ENCODE assay signal across 11 cellular contexts in genomic region chr2:111972955-111973565, GRCh38.
DNase-seq lines count a peak whose midpoint lies in the region; ATAC-seq, FAIRE-seq and TF ChIP-seq lines count a peak whose summit lies in the region.
"Had no signal": no experiment of that assay in that cellular context is flagged by ENCODE, and none has a peak within 500 bp of the region (broad histone marks: within the 10 kb centered on the region; RNA-seq: fewer than 3 reads in every experiment).

No MANE protein-coding gene starts in this region.

- SMC1A ChIA-PET in GM12878 (lab: Charles Lee; ENCODE audit: uncharacterized antibody, unreplicated experiment) = interaction anchor here (1.2 to 1.7 kb wide), 4 partner anchors 10 to 33 kb away, joined by 3 to 5 read pairs (median 3); no protein-coding TSS in a partner anchor

- H3K9me3 ChIP-seq in GM12878 (replicated peaks; ENCODE audit: control insufficient read depth, insufficient read depth, low read length) (no peaks in the 10 kb centered on the region; the same call in 2 of the 3 replicates), tibial artery (no peaks in the 10 kb centered on the region)

- peak overlapping the region; percentile 50 for H3K4me2 ChIP-seq in GM12878 (ENCODE audit: control insufficient read depth, insufficient read depth)

- H2AFZ ChIP-seq in GM12878 (ENCODE audit: control insufficient read depth, low read depth, low read length) = peak overlapping the region; percentile 80

- in situ Hi-C loops in GM12878 (cut with MboI) = no loop called here

- TF ChIP-seq RAD21 in GM12878 (IDR thresholded peaks at IDR 0.05; ENCODE audit: insufficient read depth, low read depth, low read length) = no peak

- 22% methylated on average over 7 of the region's 8 CpGs for WGBS in GM12878 (ENCODE audit: insufficient coverage, insufficient replicate concordance, low lambda C conversion rate, missing lambda C conversion rate)

- no peak overlapping the region for H3K9ac ChIP-seq in GM12878 (ENCODE audit: control insufficient read depth, insufficient read depth, low read length)

- ATAC-seq in GM12878 (peak; percentile 54), left colon (peak; percentile 79), GM21528 (IDR thresholded peaks at IDR 0.05; ENCODE audit: low FRiP score, unreplicated experiment) (no peak), GM18498 (IDR thresholded peaks at IDR 0.05; ENCODE audit: unreplicated experiment) (no peak)

- H4K20me1 ChIP-seq in GM12878 (ENCODE audit: control insufficient read depth, insufficient read depth) = no peaks in the 10 kb centered on the region

- H3K4me3 ChIP-seq in GM12878 (no peak overlapping the region), tibial artery (peak overlapping the region; percentile 23 to 29)
- H3K4me3 ChIP-seq: esophagus muscularis mucosa had no signal

- no peak for TF ChIP-seq EP300 in GM12878 (IDR thresholded peaks at IDR 0.05; ENCODE audit: borderline replicate concordance in 1 of 2, control insufficient read depth in 1 of 2, low read depth in 2 of 2, low read length in 2 of 2)

- no TSS peak for BruUV-seq in GM12878 (replicated peaks; lab: Mats Ljungman, UMichigan)

- CTCF ChIA-PET in GM12878 (lab: Yijun Ruan, JAX) = no interaction called here

- H3K36me3 ChIP-seq in GM12878 (ENCODE audit: control insufficient read depth in 2 of 2, insufficient read depth in 2 of 2, low read length in 1 of 2) (no peaks in the 10 kb centered on the region), tibial artery (peaks cover 11 to 36% (median 18%) of the 10 kb centered on the region in 3 donors)

- no peaks in the 10 kb centered on the region for H3K79me2 ChIP-seq in GM12878 (ENCODE audit: control insufficient read depth, insufficient read depth, low read length)

- intact Hi-C loops in GM12878 (cut with micrococcal nuclease; ENCODE audit: unreplicated experiment) (no loop called here), left colon (cut with DNase I, micrococcal nuclease) (no loop called here), tibial artery (cut with DNase I; ENCODE audit: low total_unique reads) (no loop called here)

- DNase-seq in HK-2 (ENCODE audit: unreplicated experiment) (peak; percentile 22), GM12878 (ENCODE audit: low read depth, low spot score) (peak; percentile 3), left colon (peak in 1 of 2 donors; percentile 27), tibial artery (peak in 1 of 2 donors; percentile 73)
- DNase-seq in activated CD4-positive, alpha-beta T cell treated with anti-CD3 and anti-CD28 coated beads, Interleukin-2, amount 50 U/mL, for 4 hours = no peak
- DNase-seq: activated T-cell treated with anti-CD3 and anti-CD28 coated beads, Interleukin-2, amount 50 U/mL, for 48 hours; NCI-H1930 had no signal

- H3K27me3 ChIP-seq in GM12878 (replicated peaks in 1 of 2; ENCODE audit: control insufficient read depth in 2 of 2, insufficient read depth in 2 of 2, low read length in 1 of 2) = no peaks in the 10 kb centered on the region
- H3K27me3 ChIP-seq in tibial artery = no peaks in the 10 kb centered on the region
- H3K27me3 ChIP-seq: esophagus muscularis mucosa had no signal

- H3K4me1 ChIP-seq in GM12878 (ENCODE audit: control insufficient read depth, insufficient read depth, low read length) = peaks cover 6% of the 10 kb centered on the region
- H3K4me1 ChIP-seq in tibial artery = peaks cover 4 to 51% (median 24%) of the 10 kb centered on the region in 4 donors

- RAD21 ChIA-PET in GM12878 (lab: Charles Lee; ENCODE audit: unreplicated experiment) = no interaction called here

- no peak for TF ChIP-seq POLR2A in GM12878 (IDR thresholded peaks at IDR 0.05; ENCODE audit: low read depth, low read length)

- TF ChIP-seq CTCF in GM12878 (IDR thresholded peaks at IDR 0.05 in 2 of 3, conservative IDR thresholded peaks at IDR 0.05 in 1 of 3; ENCODE audit: control insufficient read depth in 2 of 3, extremely low read depth in 1 of 3, insufficient read depth in 1 of 3, low read depth in 3 of 3, low read length in 3 of 3) (no peak), tibial artery (IDR thresholded peaks at IDR 0.05) (no peak)

- POLR2A ChIA-PET in GM12878 (lab: Charles Lee) = interaction anchor here (1.7 kb wide), 1 partner anchor 9 kb away, joined by 4 read pairs; no protein-coding TSS in a partner anchor

- H3K27ac ChIP-seq in GM12878 (ENCODE audit: control insufficient read depth, insufficient read depth) (no peak overlapping the region), tibial artery (peak overlapping the region; percentile 66 to 79)

- FAIRE-seq in GM12878 (lab: Jason Lieb, UNC) = no peak
- FAIRE-seq: TTC549 had no signal

TF ChIP-seq in GM12878, 131 proteins besides CTCF, POLR2A, EP300 and RAD21:
- TF ChIP-seq GATAD2B (conservative IDR thresholded peaks at IDR 0.05; ENCODE audit: low read depth) = no peak
- TF ChIP-seq STAT3 (IDR thresholded peaks at IDR 0.05; ENCODE audit: low read depth, low read length) = no peak
- TF ChIP-seq ZZZ3 (IDR thresholded peaks at IDR 0.05; ENCODE audit: control insufficient read depth, insufficient read length, low read depth) = no peak
- no peak for TF ChIP-seq HDGF (IDR thresholded peaks at IDR 0.05)
- no peak for TF ChIP-seq TAF1 (IDR thresholded peaks at IDR 0.05; ENCODE audit: borderline replicate concordance, low read depth, low read length)
- no peak for TF ChIP-seq PBX3 (IDR thresholded peaks at IDR 0.05; ENCODE audit: insufficient replicate concordance, low read depth, low read length)
- TF ChIP-seq POLR2AphosphoS5 (IDR thresholded peaks at IDR 0.05; ENCODE audit: low read length) = no peak
- TF ChIP-seq RB1 (IDR thresholded peaks at IDR 0.05; ENCODE audit: borderline replicate concordance) = no peak
- TF ChIP-seq, protein P1, sequence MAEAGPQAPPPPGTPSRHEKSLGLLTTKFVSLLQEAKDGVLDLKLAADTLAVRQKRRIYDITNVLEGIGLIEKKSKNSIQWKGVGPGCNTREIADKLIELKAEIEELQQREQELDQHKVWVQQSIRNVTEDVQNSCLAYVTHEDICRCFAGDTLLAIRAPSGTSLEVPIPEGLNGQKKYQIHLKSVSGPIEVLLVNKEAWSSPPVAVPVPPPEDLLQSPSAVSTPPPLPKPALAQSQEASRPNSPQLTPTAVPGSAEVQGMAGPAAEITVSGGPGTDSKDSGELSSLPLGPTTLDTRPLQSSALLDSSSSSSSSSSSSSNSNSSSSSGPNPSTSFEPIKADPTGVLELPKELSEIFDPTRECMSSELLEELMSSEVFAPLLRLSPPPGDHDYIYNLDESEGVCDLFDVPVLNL (IDR thresholded peaks at IDR 0.05; ENCODE audit: low read depth, low read length) = no peak
- no peak for TF ChIP-seq MXI1 (IDR thresholded peaks at IDR 0.05; ENCODE audit: low read depth, low read length)
- no peak for TF ChIP-seq ZNF274 (IDR thresholded peaks at IDR 0.05; ENCODE audit: insufficient read depth, insufficient read length)

Comparison
In these comparisons a context has a peak if more than half of its experiments do, and no peak if none do; other contexts are left out.
1. DNase-seq: peak in HK-2 (single experiment) and GM12878 (single experiment); none in activated CD4-positive, alpha-beta T cell treated with anti-CD3 and anti-CD28 coated beads, Interleukin-2, amount 50 U/mL, for 4 hours (0 of 2).
2. ATAC-seq: peak in GM12878 (single experiment) and left colon (single experiment); none in GM21528 (single experiment) and GM18498 (single experiment).